Comparison of ENCODE assay signal across 10 cellular contexts in genomic region chr9:137004285-137004684, GRCh38. TPM values are rescaled to one million over a fixed set of nuclear protein-coding genes. Genes with fewer than 3 reads are reported as not detected.
DNase-seq lines count a peak whose midpoint lies in the region; ATAC-seq and TF ChIP-seq lines count a peak whose summit lies in the region.
"Not testable (repeated sequence)": the region's sequence is repeated elsewhere in the genome, so short reads cannot be mapped to it uniquely, and the experiment has no call there.
"Had no signal": no experiment of that assay in that cellular context is flagged by ENCODE, and none has a peak within 500 bp of the region (broad histone marks: within the 10 kb centered on the region; RNA-seq: fewer than 3 reads in every experiment).

No MANE protein-coding gene starts in this region.

- H3K27me3 Mint-ChIP-seq in CD4-positive, alpha-beta T cell; HFFc6 (ENCODE audit: insufficient read depth): not testable (repeated sequence)

- CTCF ChIA-PET in CD4-positive, alpha-beta T cell (lab: Charles Lee): interaction anchor here (1.2 kb wide), 1 partner anchor 31 kb away, joined by 7 read pairs; no protein-coding TSS in a partner anchor

- not testable (repeated sequence) for H3K4me3 ChIP-seq in choroid plexus epithelial cell (ENCODE audit: low read depth, low read length); kidney epithelial cell (ENCODE audit: low read depth, low read length)

- H3K9me3 ChIP-seq in CD4-positive, alpha-beta T cell (ENCODE audit: control insufficient read depth, low read length): not testable (repeated sequence)

- ATAC-seq in CD4-positive, alpha-beta T cell (ENCODE audit: poor library complexity): not testable (repeated sequence)

- H3K27ac Mint-ChIP-seq in CD4-positive, alpha-beta T cell; HFFc6: not testable (repeated sequence)

- peak; percentile 35 for TF ChIP-seq CTCF in CD4-positive, alpha-beta T cell (IDR thresholded peaks at IDR 0.05)
- TF ChIP-seq CTCF in HFFc6 (IDR thresholded peaks at IDR 0.05) (peak; percentile 70), VCaP (conservative IDR thresholded peaks at IDR 0.05) (peak; percentile 68), choroid plexus epithelial cell (conservative IDR thresholded peaks at IDR 0.05; ENCODE audit: low read depth, low read length) (peak; percentile 40), kidney epithelial cell (IDR thresholded peaks at IDR 0.05; ENCODE audit: insufficient read depth, low read length, poor library complexity, severe bottlenecking) (peak; percentile 15)

- H3K4me1 Mint-ChIP-seq in CD4-positive, alpha-beta T cell (ENCODE audit: low read depth): not testable (repeated sequence)
- peaks cover 11% of the 10 kb centered on the region for H3K4me1 Mint-ChIP-seq in HFFc6 (ENCODE audit: low read depth)

- not testable (repeated sequence) for H3K36me3 Mint-ChIP-seq in CD4-positive, alpha-beta T cell (ENCODE audit: low read depth); HFFc6 (ENCODE audit: low read depth)

- intact Hi-C loops in CD4-positive, alpha-beta T cell (cut with DNase I, micrococcal nuclease): loop anchor here in 1 of 2 experiments (2.0 kb wide), 1 partner anchor 31 kb away; no protein-coding TSS in a partner anchor

- not testable (repeated sequence) for H3K27me3 ChIP-seq in CD4-positive, alpha-beta T cell (ENCODE audit: control insufficient read depth, insufficient read depth, low read length); kidney epithelial cell (ENCODE audit: control insufficient read depth, insufficient read depth, low read length)

- H3K4me3 Mint-ChIP-seq in CD4-positive, alpha-beta T cell; HFFc6: not testable (repeated sequence)

- not testable (repeated sequence) for H3K9me3 Mint-ChIP-seq in CD4-positive, alpha-beta T cell; HFFc6

- not testable (repeated sequence) for H3K27ac ChIP-seq in CD4-positive, alpha-beta T cell (ENCODE audit: low read depth, low read length); VCaP

- POLR2A ChIA-PET in CD4-positive, alpha-beta T cell (lab: Charles Lee): not testable (repeated sequence)

- not testable (repeated sequence) for DNase-seq in CD4-positive, alpha-beta T cell; HFFc6; choroid plexus epithelial cell (ENCODE audit: low read depth); kidney epithelial cell (ENCODE audit: low read depth)
- peak; percentile 45 for DNase-seq in stimulated activated CD8-positive, alpha-beta memory T cell treated with anti-CD3 and anti-CD28 coated beads, Interleukin-4, amount 100 ng/mL, for 48 hours

- not testable (repeated sequence) for H3K36me3 ChIP-seq in kidney epithelial cell (ENCODE audit: control insufficient read depth, insufficient read depth, low read length)

RNA-seq across cellular contexts. Expression of gene CLIC3, which starts 7.9 kb away (rescaled TPM):
- total RNA-seq in CD4-positive, alpha-beta T cell: 1 to 10 TPM; 2.1 to 2.8 TPM
- 10 to 100 TPM in 2 of 6 experiments, 1 to 10 TPM in 4; 2.7 to 14.6 (median 4.0) TPM for total RNA-seq in HFFc6 (2021; fragmentation: NEBNext Ultra II Directional; extraction: Animal tissue kit (Norgen Biotek cat#: 25700))
- 0.75 TPM in 1 of 2 replicates, not detected in the other for total RNA-seq in kidney epithelial cell
- total RNA-seq: activated naive CD4-positive, alpha-beta T cell treated with anti-CD3 and anti-CD28 coated beads for 36 hours; cerebellum; H7 had no signal

RNA-seq across cellular contexts. Expression of gene PAXX, which starts 12.1 kb away (rescaled TPM):
- total RNA-seq in CD4-positive, alpha-beta T cell: 10 to 100 TPM; 67.0 to 67.8 TPM
- total RNA-seq in HFFc6 (2021; fragmentation: NEBNext Ultra II Directional; extraction: Animal tissue kit (Norgen Biotek cat#: 25700)): 10 to 100 TPM; 26.0 to 42.6 (median 29.0) TPM
- 42.2 and 46.8 TPM in 2 replicates for total RNA-seq in kidney epithelial cell

RNA-seq across cellular contexts. Expression of gene LCNL1, which starts 21.5 kb away (rescaled TPM):
- 1 to 10 TPM in 1 of 2 experiments, under 1 TPM in 1; 0.93 to 1.0 TPM for total RNA-seq in CD4-positive, alpha-beta T cell
- not detected for total RNA-seq in HFFc6 (2021; fragmentation: NEBNext Ultra II Directional; extraction: Animal tissue kit (Norgen Biotek cat#: 25700))
- total RNA-seq in kidney epithelial cell: not detected in 2 replicates
- total RNA-seq: activated naive CD4-positive, alpha-beta T cell treated with anti-CD3 and anti-CD28 coated beads for 36 hours; M059J had no signal

RNA-seq across cellular contexts. Expression of gene ABCA2, which starts 23.8 kb away (rescaled TPM):
- total RNA-seq in CD4-positive, alpha-beta T cell: 10 to 100 TPM; 80.1 to 86.8 TPM
- total RNA-seq in HFFc6 (2021; fragmentation: NEBNext Ultra II Directional; extraction: Animal tissue kit (Norgen Biotek cat#: 25700)): 10 to 100 TPM; 18.3 to 36.3 (median 23.6) TPM
- 5.3 and 15.4 TPM in 2 replicates for total RNA-seq in kidney epithelial cell

RNA-seq across cellular contexts. Expression of gene PTGDS, which starts 27.0 kb away (rescaled TPM):
- 10 to 100 TPM; 40.6 to 41.0 TPM for total RNA-seq in CD4-positive, alpha-beta T cell
- not detected for total RNA-seq in HFFc6 (2021; fragmentation: NEBNext Ultra II Directional; extraction: Animal tissue kit (Norgen Biotek cat#: 25700))
- 2.0 and 3.8 TPM in 2 replicates for total RNA-seq in kidney epithelial cell
- total RNA-seq: activated naive CD4-positive, alpha-beta T cell treated with anti-CD3 and anti-CD28 coated beads for 36 hours; M059J had no signal

Comparison
In these comparisons a context has a peak if more than half of its experiments do, and no peak if none do; other contexts are left out.
1. CTCF ChIP-seq: peak in every context shown above with its lines; median percentile 70 in HFFc6; 68 in VCaP; 40 in choroid plexus epithelial cell; 35 in CD4-positive, alpha-beta T cell; 15 in kidney epithelial cell.